ENCODE assay signal across 19 cellular contexts in the genomic region with DNA sequence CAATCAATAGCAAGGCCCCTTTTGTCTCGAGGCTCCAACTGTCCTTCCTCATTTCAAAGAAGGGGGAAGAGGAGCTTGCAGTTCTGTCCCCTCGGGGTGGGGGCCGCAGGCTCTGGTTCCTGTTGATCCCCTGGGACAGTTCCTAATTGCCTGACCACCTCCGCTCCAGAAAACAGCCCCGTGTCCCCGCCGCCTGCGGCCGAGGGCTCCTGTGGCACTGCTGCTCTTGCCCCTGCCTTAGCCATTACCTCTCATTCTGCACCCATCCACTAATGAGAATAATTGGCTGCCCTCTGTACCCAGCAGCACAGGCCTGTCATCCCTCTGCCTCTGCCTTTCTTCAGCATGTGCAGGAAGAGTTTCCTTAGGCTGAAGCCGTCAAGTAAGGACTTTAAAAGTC.
A peak's percentile ranks its signal among the peaks of the same experiment; 100 is the strongest.
DNase-seq lines count a peak whose midpoint lies in the region; ATAC-seq and TF ChIP-seq lines count a peak whose summit lies in the region.
"Had no signal": no experiment of that assay in that cellular context is flagged by ENCODE, and none has a peak within 500 bp of the region (broad histone marks: within the 10 kb centered on the region; RNA-seq: fewer than 3 reads in every experiment).

No MANE protein-coding gene starts in this region.

- H2BK120ac ChIP-seq in neuronal stem cell (ENCODE audit: low read depth, low read length): no peak overlapping the region

- no peak overlapping the region for H4K91ac ChIP-seq in neuronal stem cell (ENCODE audit: low read depth, low read length, poor library complexity)

- H3K23ac ChIP-seq in neuronal stem cell (ENCODE audit: low read depth, low read length, poor library complexity): no peak overlapping the region

- no peak overlapping the region for H3K27ac ChIP-seq in coronary artery
- no peak overlapping the region for H3K27ac ChIP-seq in neuronal stem cell (replicated peaks; ENCODE audit: low read length)
- H3K27ac ChIP-seq: Peyer's patch had no signal

- no peak overlapping the region for H2BK15ac ChIP-seq in neuronal stem cell (ENCODE audit: low read length)

- TF ChIP-seq CTCF in coronary artery (IDR thresholded peaks at IDR 0.05): no peak

- H3K4ac ChIP-seq in neuronal stem cell (ENCODE audit: low read length): no peak overlapping the region

- H4K8ac ChIP-seq in neuronal stem cell (ENCODE audit: low read depth, low read length): no peak overlapping the region

- H3K36me3 ChIP-seq in neuronal stem cell (replicated peaks in 1 of 2; ENCODE audit: control insufficient read depth in 2 of 2, insufficient read depth in 2 of 2, low read length in 2 of 2): peaks cover 0 to 15% of the 10 kb centered on the region in 2 donors
- H3K36me3 ChIP-seq: HAP-1, Peyer's patch had no signal

- WGBS in neuronal stem cell (ENCODE audit: extremely low coverage in 2 of 2, insufficient read length in 2 of 2, insufficient replicate concordance in 1 of 2), 2 donors: no CpG with 5 or more reads among the region's 10 CpGs

- H2AFZ ChIP-seq in neuronal stem cell (ENCODE audit: low read length): no peak overlapping the region

- H3K27me3 ChIP-seq in neuronal stem cell (ENCODE audit: control insufficient read depth in 3 of 3, insufficient read depth in 3 of 3, low read depth in 1 of 3, low read length in 3 of 3): no peaks in the 10 kb centered on the region
- H3K27me3 ChIP-seq: Peyer's patch had no signal

- no peak overlapping the region for H2BK5ac ChIP-seq in neuronal stem cell (ENCODE audit: low read length)

- H3K18ac ChIP-seq in neuronal stem cell (ENCODE audit: low read length): peak overlapping the region; percentile 65

- H2AK5ac ChIP-seq in neuronal stem cell (ENCODE audit: low read depth, low read length): no peak overlapping the region

- peaks cover 2 to 3% of the 10 kb centered on the region in 2 donors for H3K4me1 ChIP-seq in neuronal stem cell (ENCODE audit: control insufficient read depth in 2 of 2, insufficient read depth in 1 of 2, low read depth in 1 of 2, low read length in 2 of 2)
- H3K4me1 ChIP-seq: HAP-1, Peyer's patch had no signal

- no peak overlapping the region for H3K4me2 ChIP-seq in neuronal stem cell (ENCODE audit: insufficient read depth, low read length, poor library complexity, severe bottlenecking)

- no peaks in the 10 kb centered on the region for H3K79me1 ChIP-seq in neuronal stem cell (ENCODE audit: low read depth, low read length)

- H3K14ac ChIP-seq in neuronal stem cell (ENCODE audit: low read length): no peak overlapping the region

- DNase-seq in activated CD8-positive, alpha-beta memory T cell treated with anti-CD3 and anti-CD28 coated beads for 24 hours: peak; percentile 35
- no peak for DNase-seq in activated CD8-positive, alpha-beta memory T cell treated with anti-CD3 and anti-CD28 coated beads, Interleukin-2, amount 50 U/mL, for 48 hours
- DNase-seq in coronary artery (ENCODE audit: low spot score) (peak; percentile 40), neuronal stem cell (ENCODE audit: low spot score) (no peak), NCI-H1105 treated with DMSO at 0.1 percent for 48 hours (lab: John Stamatoyannopoulos, UW) (no peak), GDM1 (lab: John Stamatoyannopoulos, UW) (no peak)
- DNase-seq in activated CD4-positive, alpha-beta T cell treated with anti-CD3 and anti-CD28 coated beads for 4 hours: no peak
- DNase-seq: AML-193, EL, KG1, NCI-H1105, NCI-H2029 treated with DMSO at 0.1 percent for 48 hours, NCI-H226, NCI-H510A treated with DMSO at 0.1 percent for 48 hours, NCI-H82 had no signal

- H3K4me3 ChIP-seq in coronary artery: no peak overlapping the region
- H3K4me3 ChIP-seq in neuronal stem cell (ENCODE audit: low read length in 2 of 2): no peak overlapping the region
- H3K4me3 ChIP-seq: GM12878, HAP-1, Peyer's patch had no signal

- ATAC-seq in HG03097 (IDR thresholded peaks at IDR 0.05; ENCODE audit: low FRiP score, unreplicated experiment): no peak
- ATAC-seq: GM12878 had no signal

- peaks cover 4 to 19% of the 10 kb centered on the region in 2 donors for H3K9me3 ChIP-seq in neuronal stem cell (replicated peaks in 1 of 2; ENCODE audit: control insufficient read depth in 2 of 2, insufficient read depth in 1 of 2, low read depth in 1 of 2, low read length in 2 of 2)
- H3K9me3 ChIP-seq: HAP-1 had no signal

- peak overlapping the region; percentile 4 for H3K9ac ChIP-seq in neuronal stem cell (ENCODE audit: low read depth, low read length, poor library complexity)

- H2BK12ac ChIP-seq in neuronal stem cell (ENCODE audit: low read length): no peak overlapping the region

Comparison
In these comparisons a context has a peak if more than half of its experiments do, and no peak if none do; other contexts are left out.
1. DNase-seq: peak in activated CD8-positive, alpha-beta memory T cell treated with anti-CD3 and anti-CD28 coated beads for 24 hours (single experiment) and coronary artery (single experiment); none in activated CD8-positive, alpha-beta memory T cell treated with anti-CD3 and anti-CD28 coated beads, Interleukin-2, amount 50 U/mL, for 48 hours (single experiment), neuronal stem cell (single experiment), NCI-H1105 treated with DMSO at 0.1 percent for 48 hours (single experiment), activated CD4-positive, alpha-beta T cell treated with anti-CD3 and anti-CD28 coated beads for 4 hours (0 of 2) and GDM1 (single experiment).